22 cellular contexts compared by ENCODE assay signal in genomic region chr17:72425796-72426173, GRCh38.
"Had no signal": no experiment of that assay in that cellular context is flagged by ENCODE, and none has a peak within 500 bp of the region (broad histone marks: within the 10 kb centered on the region; RNA-seq: fewer than 3 reads in every experiment).

No MANE protein-coding gene starts in this region.

- H3K9me3 ChIP-seq: breast epithelium, heart right ventricle, left lung, lower lobe of right lung, tibial nerve had no signal

- H3K9ac ChIP-seq: neural progenitor cell had no signal

- H3K27ac ChIP-seq: breast epithelium, heart right ventricle, left lung, lower lobe of right lung, neural progenitor cell, tibial nerve had no signal

- H3K27me3 ChIP-seq: breast epithelium, left lung, neural progenitor cell, tibial nerve had no signal

- H3K27me3 Mint-ChIP-seq: activated B cell treated with CpG ODN at 0.5 μM for 24 hours; activated CD8-positive, alpha-beta memory T cell treated with anti-CD3 and anti-CD28 coated beads, Interleukin-2, amount 10 ng/mL, durations not matched to agents 7 days and 5 days; dendritic cell treated with granulocyte-macrophage colony-stimulating factor and Interleukin-4, amounts not matched to agents 40 ng/mL and 50 ng/mL, for 4 days had no signal

- H3K4me1 Mint-ChIP-seq: natural killer cell had no signal

- H3K27ac Mint-ChIP-seq: activated B cell treated with CpG ODN at 0.5 μM for 24 hours; activated CD8-positive, alpha-beta memory T cell treated with anti-CD3 and anti-CD28 coated beads, Interleukin-2, amount 10 ng/mL, durations not matched to agents 7 days and 5 days; activated CD8-positive, alpha-beta T cell treated with anti-CD3 and anti-CD28 coated beads, Interleukin-2, amount 10 ng/mL, durations not matched to agents 7 days and 5 days; activated naive CD4-positive, alpha-beta T cell treated with anti-CD3 and anti-CD28 coated beads, Interleukin-2, amount 50 U/mL, for 72 hours; dendritic cell treated with granulocyte-macrophage colony-stimulating factor and Interleukin-4, amounts not matched to agents 40 ng/mL and 50 ng/mL, for 4 days; endodermal cell; natural killer cell had no signal

- H2AFZ ChIP-seq: neural progenitor cell had no signal

- DNase-seq: activated B cell treated with CpG ODN at 0.5 μM for 24 hours; activated CD8-positive, alpha-beta memory T cell treated with anti-CD3 and anti-CD28 coated beads, Interleukin-2, amount 10 ng/mL, durations not matched to agents 7 days and 5 days; activated CD8-positive, alpha-beta T cell treated with anti-CD3 and anti-CD28 coated beads, Interleukin-2, amount 10 ng/mL, durations not matched to agents 7 days and 5 days; activated naive CD4-positive, alpha-beta T cell; activated T-cell treated with anti-CD3 and anti-CD28 coated beads, Interleukin-2, amount 50 U/mL, for 48 hours; central memory CD4-positive, alpha-beta T cell; foreskin fibroblast; heart right ventricle; kidney glomerular epithelial cell; left lung; lower lobe of right lung; mesendoderm; natural killer cell; right cardiac atrium; stimulated activated CD4-positive, alpha-beta T cell treated with anti-CD3 and anti-CD28 coated beads, Interleukin-2, amount 100 ng/mL, for 48 hours had no signal

- H3K4me3 ChIP-seq: breast epithelium, heart right ventricle, left lung, lower lobe of right lung, neural progenitor cell, tibial nerve had no signal

- H3K36me3 Mint-ChIP-seq: activated CD8-positive, alpha-beta memory T cell treated with anti-CD3 and anti-CD28 coated beads, Interleukin-2, amount 10 ng/mL, durations not matched to agents 7 days and 5 days; activated naive CD4-positive, alpha-beta T cell treated with anti-CD3 and anti-CD28 coated beads, Interleukin-2, amount 50 U/mL, for 72 hours; natural killer cell; neural progenitor cell had no signal

- H3K36me3 ChIP-seq: breast epithelium, heart right ventricle, left lung, lower lobe of right lung, neural progenitor cell had no signal

- H3K9me3 Mint-ChIP-seq: activated B cell treated with CpG ODN at 0.5 μM for 24 hours; activated naive CD4-positive, alpha-beta T cell treated with anti-CD3 and anti-CD28 coated beads, Interleukin-2, amount 50 U/mL, for 72 hours; dendritic cell treated with granulocyte-macrophage colony-stimulating factor and Interleukin-4, amounts not matched to agents 40 ng/mL and 50 ng/mL, for 4 days; endodermal cell; natural killer cell; neural progenitor cell had no signal

- H3K4me1 ChIP-seq: breast epithelium, lower lobe of right lung had no signal

- ATAC-seq: activated CD8-positive, alpha-beta memory T cell treated with anti-CD3 and anti-CD28 coated beads, Interleukin-2, amount 10 ng/mL, durations not matched to agents 7 days and 5 days; activated CD8-positive, alpha-beta T cell treated with anti-CD3 and anti-CD28 coated beads, Interleukin-2, amount 10 ng/mL, durations not matched to agents 7 days and 5 days; activated naive CD4-positive, alpha-beta T cell treated with anti-CD3 and anti-CD28 coated beads, Interleukin-2, amount 50 U/mL, for 72 hours; esophagus mucosa; heart right ventricle; left lung; lower lobe of right lung; natural killer cell; right cardiac atrium had no signal

- H3K4me3 Mint-ChIP-seq: activated B cell treated with CpG ODN at 0.5 μM for 24 hours; activated CD8-positive, alpha-beta memory T cell treated with anti-CD3 and anti-CD28 coated beads, Interleukin-2, amount 10 ng/mL, durations not matched to agents 7 days and 5 days; activated CD8-positive, alpha-beta T cell treated with anti-CD3 and anti-CD28 coated beads, Interleukin-2, amount 10 ng/mL, durations not matched to agents 7 days and 5 days; dendritic cell treated with granulocyte-macrophage colony-stimulating factor and Interleukin-4, amounts not matched to agents 40 ng/mL and 50 ng/mL, for 4 days; endodermal cell; natural killer cell; neural progenitor cell had no signal

- H3K4me2 ChIP-seq: neural progenitor cell had no signal
